Comparison of ENCODE assay signal across 14 cellular contexts in genomic region chr1:165829888-165830287, GRCh38. TPM values are rescaled to one million over a fixed set of nuclear protein-coding genes. Genes with fewer than 3 reads are reported as not detected.
A peak's percentile ranks its signal among the peaks of the same experiment; 100 is the strongest.
DNase-seq lines count a peak whose midpoint lies in the region; ATAC-seq and TF ChIP-seq lines count a peak whose summit lies in the region.
"Had no signal": no experiment of that assay in that cellular context is flagged by ENCODE, and none has a peak within 500 bp of the region (broad histone marks: within the 10 kb centered on the region; RNA-seq: fewer than 3 reads in every experiment).

No MANE protein-coding gene starts in this region.

- no peak for TF ChIP-seq POLR2A in prostate gland (IDR thresholded peaks at IDR 0.05)

- peaks cover 2% of the 10 kb centered on the region for H3K9me3 Mint-ChIP-seq in memory B cell
- H3K9me3 Mint-ChIP-seq: activated B cell treated with CpG ODN at 0.5 μM for 24 hours had no signal

- WGBS in prostate gland, result 91% methylated on average over 4 of the region's 4 CpGs

- H3K4me3 Mint-ChIP-seq in T-helper 17 cell, result no peak overlapping the region
- H3K4me3 Mint-ChIP-seq in memory B cell, result peak overlapping the region; percentile 39

- TF ChIP-seq CTCF in AG04450 (IDR thresholded peaks at IDR 0.05; ENCODE audit: low read depth, low read length) (no peak), GM12875 (IDR thresholded peaks at IDR 0.05; ENCODE audit: borderline replicate concordance, insufficient read depth, low read depth, low read length) (no peak), lower lobe of right lung (IDR thresholded peaks at IDR 0.05) (no peak), prostate gland (IDR thresholded peaks at IDR 0.05) (no peak)

- H3K27ac Mint-ChIP-seq in T-helper 17 cell (peak overlapping the region; percentile 66), memory B cell (peak overlapping the region; percentile 90)

- H3K27me3 ChIP-seq in AG04450 (ENCODE audit: control insufficient read depth, insufficient read depth, low read length) (no peaks in the 10 kb centered on the region), lower lobe of right lung (ENCODE audit: low read depth) (no peaks in the 10 kb centered on the region), prostate gland (replicated peaks; ENCODE audit: insufficient read depth) (no peaks in the 10 kb centered on the region)
- H3K27me3 ChIP-seq: upper lobe of right lung had no signal

- H3K4me3 ChIP-seq in AG04450 (ENCODE audit: low read depth, low read length) (peak overlapping the region; percentile 88), GM12875 (ENCODE audit: low read depth, low read length) (peak overlapping the region; percentile 99), lower lobe of right lung (no peak overlapping the region), prostate gland (no peak overlapping the region)

- no peaks in the 10 kb centered on the region for H3K36me3 Mint-ChIP-seq in T-helper 17 cell (ENCODE audit: low read depth)
- H3K36me3 Mint-ChIP-seq in memory B cell, result no peaks in the 10 kb centered on the region

- H3K4me1 ChIP-seq in lower lobe of right lung (peaks cover 19% of the 10 kb centered on the region), prostate gland (replicated peaks) (no peaks in the 10 kb centered on the region)

- H3K27ac ChIP-seq in AG04450 (ENCODE audit: low read depth, low read length), result no peak overlapping the region
- H3K27ac ChIP-seq in lower lobe of right lung, result no peak overlapping the region
- no peak overlapping the region for H3K27ac ChIP-seq in prostate gland

- peaks cover 18% of the 10 kb centered on the region for H3K4me1 Mint-ChIP-seq in T-helper 17 cell
- H3K4me1 Mint-ChIP-seq in memory B cell, result peaks cover 19% of the 10 kb centered on the region

- DNase-seq in AG04450 (ENCODE audit: low read depth, low spot score), result no peak
- DNase-seq in T-helper 17 cell, result no peak
- no peak for DNase-seq in memory B cell (ENCODE audit: low spot score in 2 of 2)
- no peak for DNase-seq in lower lobe of right lung
- DNase-seq in prostate gland (ENCODE audit: low spot score), result no peak
- DNase-seq in NCI-H187 (lab: John Stamatoyannopoulos, UW), result no peak
- DNase-seq: activated B cell treated with CpG ODN at 0.5 μM for 24 hours; DMS153; foreskin melanocyte; NK-92 treated with Interleukin-12 subunit alpha and Interleukin-12 subunit beta, amount 100 ng/mL, for 24 hours; stimulated activated CD4-positive, alpha-beta T cell treated with anti-CD3 and anti-CD28 coated beads, Interleukin-2, amount 100 ng/mL, for 24 hours; upper lobe of right lung had no signal

- intact Hi-C loops in lower lobe of right lung (cut with DNase I), result no loop called here
- intact Hi-C loops in prostate gland (cut with DNase I), result no loop called here

- POLR2A ChIA-PET in AG04450 (lab: Yijun Ruan, JAX), result interaction anchor here (1.7 to 3.4 kb wide), 5 partner anchors 57 to 69 kb away, joined by 4 to 20 read pairs (median 7); partner anchors contain the start of gene TMCO1

- no peaks in the 10 kb centered on the region for H3K27me3 Mint-ChIP-seq in T-helper 17 cell
- H3K27me3 Mint-ChIP-seq in memory B cell, result no peaks in the 10 kb centered on the region
- H3K27me3 Mint-ChIP-seq: activated B cell treated with CpG ODN at 0.5 μM for 24 hours had no signal

- ATAC-seq in T-helper 17 cell (no peak), memory B cell (ENCODE audit: low read depth) (no peak), esophagus mucosa (no peak), lower lobe of right lung (no peak)
- ATAC-seq: upper lobe of right lung had no signal

- no peaks in the 10 kb centered on the region for H3K9me3 ChIP-seq in AG04450 (ENCODE audit: control insufficient read depth, insufficient read depth, low read length)
- no peaks in the 10 kb centered on the region for H3K9me3 ChIP-seq in T-helper 17 cell (ENCODE audit: control insufficient read depth, low read length, poor library complexity, severe bottlenecking)
- no peaks in the 10 kb centered on the region for H3K9me3 ChIP-seq in lower lobe of right lung
- no peaks in the 10 kb centered on the region for H3K9me3 ChIP-seq in prostate gland
- H3K9me3 ChIP-seq: upper lobe of right lung had no signal

- CTCF ChIA-PET in AG04450 (lab: Charles Lee), result interaction anchor here (1.0 to 3.6 kb wide), 6 partner anchors 40 to 227 kb away, joined by 4 to 27 read pairs (median 6); no protein-coding TSS in a partner anchor

- H3K36me3 ChIP-seq in lower lobe of right lung, result no peaks in the 10 kb centered on the region
- H3K36me3 ChIP-seq in prostate gland, result no peaks in the 10 kb centered on the region
- H3K36me3 ChIP-seq: upper lobe of right lung had no signal

RNA-seq across cellular contexts. Expression of gene UCK2, which starts 2.5 kb away (rescaled TPM):
- polyA plus RNA-seq in AG04450 (2011; rRNA removed), result 52.7 and 59.1 TPM in 2 replicates
- 63.0 and 99.9 TPM in 2 replicates for polyA minus RNA-seq in AG04450 (2011; rRNA and poly(A)+ RNA removed)
- total RNA-seq in T-helper 17 cell (1 to 10 TPM; 3.3 to 5.6 TPM), esophagus mucosa (39.5 TPM), lower lobe of right lung (8.3 TPM), prostate gland (10 to 100 TPM; 23.8 to 25.9 TPM)

Comparison
In these comparisons a context has a peak if more than half of its experiments do, and no peak if none do; other contexts are left out.
1. H3K4me3 ChIP-seq: peak in AG04450 (single experiment) and GM12875 (single experiment); none in lower lobe of right lung (single experiment) and prostate gland (0 of 2).